Comparison of ENCODE assay signal across 38 cellular contexts in the genomic region with DNA sequence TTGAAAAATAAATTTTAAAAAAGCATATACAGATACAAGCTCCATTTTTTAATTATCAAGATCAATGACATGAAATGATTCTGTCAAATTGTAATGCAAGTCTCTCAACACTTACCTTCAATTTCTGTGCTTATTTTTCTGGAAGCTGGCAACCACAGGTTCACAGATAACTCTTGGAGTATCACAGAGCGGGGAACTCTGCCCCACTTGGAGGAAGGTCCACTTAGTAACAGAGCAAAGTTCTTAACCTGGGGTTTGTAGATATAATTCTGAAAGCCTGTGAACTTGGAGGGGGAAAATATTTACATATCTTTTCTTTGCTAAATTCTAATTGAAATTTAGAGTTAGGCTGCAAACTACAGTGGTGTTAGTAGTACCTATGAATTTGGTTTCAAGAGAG. TPM values are rescaled to one million over a fixed set of nuclear protein-coding genes. Genes with fewer than 3 reads are reported as not detected.
"Had no signal": no experiment of that assay in that cellular context is flagged by ENCODE, and none has a peak within 500 bp of the region (broad histone marks: within the 10 kb centered on the region; RNA-seq: fewer than 3 reads in every experiment).

No MANE protein-coding gene starts in this region.

- DNase-seq: Kasumi-1, MG63, MM.1S, MV-4-11, NCI-H1048, NCI-H1092, NCI-H1092 treated with DMSO at 0.1 percent for 48 hours, NCI-H1105, NCI-H1105 treated with DMSO at 0.1 percent for 48 hours, NCI-H1417, NCI-H1417 treated with DMSO at 0.1 percent for 48 hours, NCI-H1436, NCI-H1436 treated with DMSO at 0.1 percent for 48 hours, NCI-H146, NCI-H1694, NCI-H1694 treated with DMSO at 0.1 percent for 48 hours, NCI-H187, NCI-H187 treated with DMSO at 0.1 percent for 48 hours, NCI-H1930, NCI-H2029, NCI-H2029 treated with DMSO at 0.1 percent for 48 hours, NCI-H2081, NCI-H2081 treated with DMSO at 0.1 percent for 48 hours, NCI-H2107, NCI-H2171, NCI-H2171 treated with DMSO at 0.1 percent for 48 hours, NCI-H2227 treated with DMSO at 0.1 percent for 48 hours, NCI-H226, NCI-H345, NCI-H446, NCI-H446 treated with DMSO at 0.1 percent for 48 hours, NCI-H510A, NCI-H510A treated with DMSO at 0.1 percent for 48 hours, NCI-H524 had no signal

- H3K4me3 ChIP-seq: MG63 had no signal

- H3K36me3 ChIP-seq: MG63 had no signal

- H3K27me3 ChIP-seq: MG63 had no signal

- H3K9me3 ChIP-seq: MG63 had no signal

RNA-seq across cellular contexts. Expression of a gene that starts 2.3 kb away (rescaled TPM):
- total RNA-seq: NCI-H460 had no signal

RNA-seq across cellular contexts. Expression of a gene that starts 19.8 kb away (rescaled TPM):
- total RNA-seq: LHCN-M2, M059J, MCF 10A, NCI-H460 had no signal

RNA-seq across cellular contexts. Expression of a gene that starts 46.6 kb away (rescaled TPM):
- total RNA-seq: LHCN-M2, M059J, MCF 10A, NCI-H460 had no signal
